20 cellular contexts compared by ENCODE assay signal in the genomic region with DNA sequence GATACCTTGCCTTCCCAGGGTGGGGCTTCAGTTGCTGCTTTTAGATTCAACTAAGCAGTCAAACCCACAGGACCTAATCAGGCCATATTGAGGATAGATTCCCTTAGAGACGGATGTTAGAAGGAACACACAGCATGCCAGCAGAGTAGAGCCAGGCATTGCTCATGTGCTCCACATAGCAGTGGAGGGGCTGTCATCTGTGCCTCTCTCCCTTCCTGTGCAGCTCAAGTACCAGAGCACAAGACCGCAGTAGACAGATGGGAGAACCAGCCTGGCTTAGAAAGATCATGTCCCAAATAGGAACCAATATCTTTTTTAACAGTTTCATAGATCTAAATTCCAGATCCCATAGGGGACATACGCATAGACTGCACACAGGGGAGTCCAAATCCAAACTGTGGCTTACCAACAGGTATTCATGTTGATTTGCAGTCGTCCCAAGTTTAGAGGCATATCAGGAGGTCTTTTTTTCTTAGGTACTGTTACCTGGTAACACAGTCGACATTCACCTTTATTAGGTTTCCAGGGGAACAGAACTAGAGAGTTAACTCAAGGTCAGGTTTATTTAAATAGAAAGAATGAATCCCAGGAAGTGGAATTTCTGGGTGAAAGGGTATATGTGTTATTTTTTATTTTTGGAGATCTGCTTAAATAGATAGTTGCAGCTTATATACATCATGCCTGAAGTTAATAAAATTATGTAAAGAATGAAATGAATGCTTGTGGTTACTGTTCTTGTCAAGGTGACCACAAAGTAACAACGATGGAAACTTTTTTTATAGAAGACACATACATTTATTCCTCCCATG. TPM values are rescaled to one million over a fixed set of nuclear protein-coding genes. Genes with fewer than 3 reads are reported as not detected.
DNase-seq lines count a peak whose midpoint lies in the region; ATAC-seq and TF ChIP-seq lines count a peak whose summit lies in the region.
"Had no signal": no experiment of that assay in that cellular context is flagged by ENCODE, and none has a peak within 500 bp of the region (broad histone marks: within the 10 kb centered on the region; RNA-seq: fewer than 3 reads in every experiment).

No MANE protein-coding gene starts in this region.

- no peaks in the 10 kb centered on the region; the same call in 1 of the 2 replicates for H3K9me3 ChIP-seq in PC-9 (ENCODE audit: insufficient read depth, low read depth)
- H3K9me3 ChIP-seq in ascending aorta = no peaks in the 10 kb centered on the region
- H3K9me3 ChIP-seq: gastroesophageal sphincter, SJCRH30 had no signal

- H3K4me1 ChIP-seq in PC-9 (replicated peaks; ENCODE audit: insufficient read depth) (peaks cover 14% of the 10 kb centered on the region), ascending aorta (no peaks in the 10 kb centered on the region)
- H3K4me1 ChIP-seq: gastroesophageal sphincter, SJCRH30 had no signal

- peaks cover 3% of the 10 kb centered on the region for H3K27me3 Mint-ChIP-seq in glutamatergic neuron (ENCODE audit: unreplicated experiment)
- peaks cover 19% of the 10 kb centered on the region for H3K27me3 Mint-ChIP-seq in activated CD4-positive, alpha-beta T cell treated with anti-CD3 and anti-CD28 coated beads, Interleukin-2, amount 10 ng/mL, durations not matched to agents 7 days and 5 days

- POLR2A ChIA-PET in PC-9 (lab: Charles Lee; ENCODE audit: unreplicated experiment) = interaction anchor here (0.7 kb wide), 1 partner anchor 51 kb away, joined by 42 read pairs; no protein-coding TSS in a partner anchor
- POLR2A ChIA-PET in activated CD4-positive, alpha-beta T cell treated with anti-CD3 and anti-CD28 coated beads, Interleukin-2, amount 10 ng/mL, durations not matched to agents 7 days and 5 days (lab: Charles Lee) = no interaction called here

- peaks cover 22% of the 10 kb centered on the region; the same call in 1 of the 2 replicates for H3K79me2 ChIP-seq in PC-9 (ENCODE audit: low read depth)

- peak overlapping the region; percentile 38 for H3K4me2 ChIP-seq in PC-9
- H3K4me2 ChIP-seq: KMS-11, neural progenitor cell had no signal

- CTCF ChIA-PET in PC-9 (lab: Charles Lee) = no interaction called here
- CTCF ChIA-PET in activated CD4-positive, alpha-beta T cell treated with anti-CD3 and anti-CD28 coated beads, Interleukin-2, amount 10 ng/mL, durations not matched to agents 7 days and 5 days (lab: Charles Lee) = interaction anchor here (0.7 kb wide), 1 partner anchor 407 kb away, joined by 3 read pairs; no protein-coding TSS in a partner anchor

- peaks cover 11% of the 10 kb centered on the region; the same call in 1 of the 2 replicates for H4K20me1 ChIP-seq in PC-9 (ENCODE audit: insufficient read depth)

- no TSS peak for BruUV-seq in PC-9 (replicated peaks; lab: Mats Ljungman, UMichigan)

- peaks cover 4% of the 10 kb centered on the region for H3K4me1 Mint-ChIP-seq in glutamatergic neuron (ENCODE audit: low read depth, unreplicated experiment)
- no peaks in the 10 kb centered on the region for H3K4me1 Mint-ChIP-seq in activated CD4-positive, alpha-beta T cell treated with anti-CD3 and anti-CD28 coated beads, Interleukin-2, amount 10 ng/mL, durations not matched to agents 7 days and 5 days

- H3K27ac ChIP-seq in PC-9 = peak overlapping the region; percentile 29; the same call in 1 of the 2 replicates
- H3K27ac ChIP-seq in ascending aorta = no peak overlapping the region
- H3K27ac ChIP-seq: gastroesophageal sphincter, KMS-11, neural progenitor cell, SJCRH30 had no signal

- H3F3A ChIP-seq in PC-9 (ENCODE audit: insufficient read depth, low read depth) = no peaks in the 10 kb centered on the region

- H3K36me3 ChIP-seq in PC-9 (ENCODE audit: low read depth) (no peaks in the 10 kb centered on the region), ascending aorta (no peaks in the 10 kb centered on the region)
- H3K36me3 ChIP-seq: gastroesophageal sphincter, neural progenitor cell, SJCRH30 had no signal

- H3K4me3 ChIP-seq in PC-9 (no peak overlapping the region), ascending aorta (no peak overlapping the region)
- H3K4me3 ChIP-seq: gastroesophageal sphincter, neural progenitor cell, SJCRH30 had no signal

- DNase-seq in A172 (ENCODE audit: low spot score) = peak; percentile 43
- DNase-seq in EH (ENCODE audit: low read depth) = peak; percentile 42
- peak in 1 of 2 experiments; percentile 49 for DNase-seq in PC-9
- DNase-seq in glutamatergic neuron = no peak
- DNase-seq in activated CD4-positive, alpha-beta T cell treated with anti-CD3 and anti-CD28 coated beads, Interleukin-2, amount 10 ng/mL, durations not matched to agents 7 days and 5 days = no peak
- no peak for DNase-seq in ascending aorta (ENCODE audit: low spot score in 2 of 2)
- DNase-seq in mucosa of gallbladder (ENCODE audit: low spot score) = no peak
- DNase-seq: CD8-positive, alpha-beta T cell; NCI-H1092 treated with DMSO at 0.1 percent for 48 hours; NCI-H2029 treated with DMSO at 0.1 percent for 48 hours; NCI-H510A treated with DMSO at 0.1 percent for 48 hours; stimulated activated CD4-positive, alpha-beta T cell treated with anti-CD3 and anti-CD28 coated beads, Interleukin-4, amount 100 ng/mL, for 24 hours; substantia nigra had no signal

- no peak overlapping the region for H3K4me3 Mint-ChIP-seq in glutamatergic neuron (ENCODE audit: unreplicated experiment)
- no peak overlapping the region for H3K4me3 Mint-ChIP-seq in activated CD4-positive, alpha-beta T cell treated with anti-CD3 and anti-CD28 coated beads, Interleukin-2, amount 10 ng/mL, durations not matched to agents 7 days and 5 days
- H3K4me3 Mint-ChIP-seq: CD8-positive, alpha-beta T cell; neural progenitor cell had no signal

- no peaks in the 10 kb centered on the region for H3K9me2 ChIP-seq in PC-9 (ENCODE audit: insufficient read depth)

- H2AFZ ChIP-seq in PC-9 = no peak overlapping the region
- H2AFZ ChIP-seq: neural progenitor cell had no signal

- no peak for ATAC-seq in activated CD4-positive, CD25-positive, alpha-beta regulatory T cell treated with anti-CD3 and anti-CD28 coated beads, Interleukin-2, amount 50 U/mL, for 24 hours
- ATAC-seq: CD8-positive, alpha-beta T cell; gastroesophageal sphincter had no signal

- peaks cover 3% of the 10 kb centered on the region for H3K36me3 Mint-ChIP-seq in glutamatergic neuron (ENCODE audit: unreplicated experiment)
- H3K36me3 Mint-ChIP-seq in activated CD4-positive, alpha-beta T cell treated with anti-CD3 and anti-CD28 coated beads, Interleukin-2, amount 10 ng/mL, durations not matched to agents 7 days and 5 days (ENCODE audit: low read depth) = no peaks in the 10 kb centered on the region
- H3K36me3 Mint-ChIP-seq: CD8-positive, alpha-beta T cell; neural progenitor cell had no signal

- H3K9me3 Mint-ChIP-seq in glutamatergic neuron (ENCODE audit: unreplicated experiment) = no peaks in the 10 kb centered on the region
- no peaks in the 10 kb centered on the region for H3K9me3 Mint-ChIP-seq in activated CD4-positive, alpha-beta T cell treated with anti-CD3 and anti-CD28 coated beads, Interleukin-2, amount 10 ng/mL, durations not matched to agents 7 days and 5 days
- H3K9me3 Mint-ChIP-seq: CD8-positive, alpha-beta T cell had no signal

- no peak for TF ChIP-seq CTCF in PC-9 (conservative IDR thresholded peaks at IDR 0.05)
- no peak for TF ChIP-seq CTCF in glutamatergic neuron (IDR thresholded peaks at IDR 0.05; ENCODE audit: partially characterized antibody, unreplicated experiment)
- no peak for TF ChIP-seq CTCF in ascending aorta (IDR thresholded peaks at IDR 0.05)

- H3K27me3 ChIP-seq in PC-9 (ENCODE audit: insufficient read depth, low read depth) = no peaks in the 10 kb centered on the region
- H3K27me3 ChIP-seq in ascending aorta = no peaks in the 10 kb centered on the region
- H3K27me3 ChIP-seq: gastroesophageal sphincter, neural progenitor cell, SJCRH30 had no signal

- peak overlapping the region; percentile 36 for H3K27ac Mint-ChIP-seq in glutamatergic neuron (ENCODE audit: unreplicated experiment)
- H3K27ac Mint-ChIP-seq in activated CD4-positive, alpha-beta T cell treated with anti-CD3 and anti-CD28 coated beads, Interleukin-2, amount 10 ng/mL, durations not matched to agents 7 days and 5 days = no peak overlapping the region
- H3K27ac Mint-ChIP-seq: CD8-positive, alpha-beta T cell; neural progenitor cell had no signal

- intact Hi-C loops in PC-9 (cut with micrococcal nuclease; ENCODE audit: unreplicated experiment) = no loop called here
- intact Hi-C loops in ascending aorta (cut with DNase I) = no loop called here

RNA-seq across cellular contexts. Expression of gene PCAT7, which starts 43.5 kb away (rescaled TPM):
- total RNA-seq in A172 (2014; rRNA removed; shearing (Covaris generic)) = 2.0 and 2.2 TPM in 2 replicates
- total RNA-seq in PC-9 (2021) = 3.8 and 3.9 TPM in 2 replicates
- 16.4 TPM for total RNA-seq in glutamatergic neuron (ENCODE audit: unreplicated experiment)
- total RNA-seq in activated CD4-positive, alpha-beta T cell treated with anti-CD3 and anti-CD28 coated beads, Interleukin-2, amount 10 ng/mL, durations not matched to agents 7 days and 5 days = not detected
- not detected for total RNA-seq in ascending aorta
- 0.17 TPM for total RNA-seq in mucosa of gallbladder
- total RNA-seq: CD8-positive, alpha-beta T cell; gastroesophageal sphincter; mononuclear cell; SJCRH30; T-helper 2 cell treated with Interferon-gamma antibody and Interleukin-4, amounts not matched to agents 100 ng/mL and 5 ng/mL, for 36 hours had no signal

Comparison
In these comparisons a context has a peak if more than half of its experiments do, and no peak if none do; other contexts are left out.
1. DNase-seq: peak in A172 (single experiment) and EH (single experiment); none in glutamatergic neuron (single experiment), activated CD4-positive, alpha-beta T cell treated with anti-CD3 and anti-CD28 coated beads, Interleukin-2, amount 10 ng/mL, durations not matched to agents 7 days and 5 days (single experiment), ascending aorta (0 of 2) and mucosa of gallbladder (single experiment).